8 cellular contexts compared by ENCODE assay signal in genomic region chr19:5038631-5039271, GRCh38.
DNase-seq lines count a peak whose midpoint lies in the region; ATAC-seq and TF ChIP-seq lines count a peak whose summit lies in the region.

No MANE protein-coding gene starts in this region.

- DNase-seq in Caco-2 (peak in 1 of 2 experiments; percentile 38), adipocyte (ENCODE audit: low read depth) (peak; percentile 25), left colon (no peak)
- DNase-seq in activated naive CD4-positive, alpha-beta T cell (lab: John Stamatoyannopoulos, UW) = no peak
- DNase-seq in effector memory CD4-positive, alpha-beta T cell = no peak

- H3K4me1 ChIP-seq in Caco-2 (no peaks in the 10 kb centered on the region), HEK293 (ENCODE audit: control insufficient read depth, insufficient read depth, low read length) (no peaks in the 10 kb centered on the region), adipocyte (ENCODE audit: control insufficient read depth, insufficient read depth, low read length) (peaks cover 11% of the 10 kb centered on the region)
- no peaks in the 10 kb centered on the region for H3K4me1 ChIP-seq in effector memory CD4-positive, alpha-beta T cell (ENCODE audit: control insufficient read depth, insufficient read depth, low read length, poor library complexity, severe bottlenecking)

- H3K27me3 Mint-ChIP-seq in Caco-2 (ENCODE audit: insufficient read depth, unreplicated experiment) = no peaks in the 10 kb centered on the region

- H3K36me3 Mint-ChIP-seq in Caco-2 (ENCODE audit: insufficient read depth, unreplicated experiment) = peaks cover 52% of the 10 kb centered on the region

- no peaks in the 10 kb centered on the region for H3K9me3 ChIP-seq in Caco-2
- no peaks in the 10 kb centered on the region for H3K9me3 ChIP-seq in HEK293 (ENCODE audit: control insufficient read depth, insufficient read depth, low read depth, low read length)
- H3K9me3 ChIP-seq in adipocyte (ENCODE audit: control insufficient read depth, low read length) = no peaks in the 10 kb centered on the region
- H3K9me3 ChIP-seq in effector memory CD4-positive, alpha-beta T cell (ENCODE audit: control insufficient read depth, low read length) = no peaks in the 10 kb centered on the region

- no TSS peak for BruUV-seq in Caco-2 (replicated peaks; lab: Mats Ljungman, UMichigan)

- H3K4me3 Mint-ChIP-seq in Caco-2 (ENCODE audit: unreplicated experiment) = no peak overlapping the region

- H3K27me3 ChIP-seq in Caco-2 (replicated peaks; ENCODE audit: control insufficient read depth, insufficient read depth, low read length) = no peaks in the 10 kb centered on the region
- H3K27me3 ChIP-seq in adipocyte (replicated peaks; ENCODE audit: control insufficient read depth, insufficient read depth, low read length) = no peaks in the 10 kb centered on the region
- no peaks in the 10 kb centered on the region for H3K27me3 ChIP-seq in effector memory CD4-positive, alpha-beta T cell (replicated peaks; ENCODE audit: control insufficient read depth, insufficient read depth, low read length, poor library complexity, severe bottlenecking)

- H3K4me1 Mint-ChIP-seq in Caco-2 (ENCODE audit: low read depth, unreplicated experiment) = no peaks in the 10 kb centered on the region

- TF ChIP-seq CTCF in Caco-2 (IDR thresholded peaks at IDR 0.05; ENCODE audit: insufficient read depth in 1 of 2, low read depth in 1 of 2, low read length in 1 of 2, severe bottlenecking in 1 of 2, unreplicated experiment in 1 of 2) (peak; percentile 46 to 51), HEK293 (tag by site-specific recombination; IDR thresholded peaks at IDR 0.05) (peak; percentile 54; the same call in 1 of the 2 replicates)

- no peak overlapping the region for H3K9ac ChIP-seq in adipocyte (ENCODE audit: low read length)

- H3K27ac Mint-ChIP-seq in Caco-2 (ENCODE audit: unreplicated experiment) = no peak overlapping the region

- no peaks in the 10 kb centered on the region for H3K36me3 ChIP-seq in Caco-2 (ENCODE audit: control insufficient read depth, insufficient read depth, low read length)
- peaks cover 0 to 49% of the 10 kb centered on the region in 2 experiments; a peak in 2 of 3 replicates for H3K36me3 ChIP-seq in HEK293 (ENCODE audit: control insufficient read depth in 2 of 2, insufficient read depth in 1 of 2, low read length in 2 of 2)
- H3K36me3 ChIP-seq in adipocyte (ENCODE audit: control insufficient read depth, insufficient read depth, low read length, severe bottlenecking) = peaks cover 57% of the 10 kb centered on the region
- peaks cover 49% of the 10 kb centered on the region for H3K36me3 ChIP-seq in effector memory CD4-positive, alpha-beta T cell (ENCODE audit: control insufficient read depth, insufficient read depth, low read length)

- intact Hi-C loops in Caco-2 (cut with micrococcal nuclease; ENCODE audit: unreplicated experiment) (no loop called here), left colon (cut with DNase I, micrococcal nuclease) (loop anchor here in 1 of 2 donors (10.0 kb wide), 1 partner anchor 164 kb away; no protein-coding TSS in a partner anchor)

- ATAC-seq in left colon (peak; percentile 71), HG03280 (IDR thresholded peaks at IDR 0.05; ENCODE audit: unreplicated experiment) (no peak), GM19324 (IDR thresholded peaks at IDR 0.05; ENCODE audit: low FRiP score, unreplicated experiment) (no peak)

- no peak overlapping the region for H3K27ac ChIP-seq in HEK293 (ENCODE audit: extremely low read depth, low read depth, low read length)
- no peak overlapping the region for H3K27ac ChIP-seq in effector memory CD4-positive, alpha-beta T cell (ENCODE audit: insufficient read depth, low read length, poor library complexity, severe bottlenecking)

- H3K4me3 ChIP-seq in Caco-2 (ENCODE audit: low read depth, low read length) = no peak overlapping the region
- no peak overlapping the region for H3K4me3 ChIP-seq in HEK293 (ENCODE audit: low read depth, low read length)
- no peak overlapping the region for H3K4me3 ChIP-seq in adipocyte (ENCODE audit: low read length)
- no peak overlapping the region for H3K4me3 ChIP-seq in effector memory CD4-positive, alpha-beta T cell (ENCODE audit: insufficient read depth, low read depth, low read length, poor library complexity, severe bottlenecking)

- CTCF ChIA-PET in Caco-2 (lab: Charles Lee) (interaction anchor here (0.8 to 1.2 kb wide), 2 partner anchors 12 to 170 kb away, joined by 3 to 4 read pairs; no protein-coding TSS in a partner anchor), HEK293 (lab: Yijun Ruan, JAX) (interaction anchor here (0.5 to 1.8 kb wide), 9 partner anchors 10 to 541 kb away, joined by 3 to 4 read pairs (median 3); partner anchors contain the start of gene MYDGF)

- POLR2A ChIA-PET in Caco-2 (lab: Charles Lee) (no interaction called here), HEK293 (lab: Yijun Ruan, JAX) (no interaction called here)

- H3K9me3 Mint-ChIP-seq in Caco-2 (ENCODE audit: unreplicated experiment) = no peaks in the 10 kb centered on the region

TF ChIP-seq in HEK293, 187 proteins besides CTCF, POLR2A, EP300 and RAD21:
- TF ChIP-seq ZBTB20 (tag by site-specific recombination; IDR thresholded peaks at IDR 0.05) (0 out of 2 replicates have a peak, but pooled peaks have one; percentile 18), GLI4 (tag by site-specific recombination; IDR thresholded peaks at IDR 0.05) (no peak), KLF9 (tag by site-specific recombination; IDR thresholded peaks at IDR 0.05; ENCODE audit: low read depth) (no peak), PRDM2 (tag by site-specific recombination; IDR thresholded peaks at IDR 0.05; ENCODE audit: borderline replicate concordance) (no peak)
